17 cellular contexts compared by ENCODE assay signal in the genomic region with DNA sequence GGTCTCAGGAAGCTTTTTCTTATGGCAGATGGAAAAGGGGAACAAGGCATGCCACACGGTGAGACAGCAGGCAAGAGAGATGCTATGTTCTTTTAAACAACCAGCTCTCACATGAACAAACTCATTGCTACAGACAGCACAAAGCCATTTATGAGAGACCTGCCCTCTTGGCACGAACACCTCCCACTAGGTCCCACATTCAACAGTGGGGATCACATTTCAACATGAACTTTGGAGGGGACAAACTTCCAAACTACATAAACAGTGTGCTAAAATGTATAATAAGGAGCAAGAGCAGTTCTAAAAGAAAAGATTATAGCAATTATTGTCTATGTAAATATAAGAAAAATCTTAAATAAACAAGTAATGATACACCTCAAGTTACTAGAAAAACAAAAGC.
"Had no signal": no experiment of that assay in that cellular context is flagged by ENCODE, and none has a peak within 500 bp of the region (broad histone marks: within the 10 kb centered on the region; RNA-seq: fewer than 3 reads in every experiment).

No MANE protein-coding gene starts in this region.

- H3K27ac ChIP-seq: colonic mucosa, epithelial cell of prostate, esophagus muscularis mucosa, gastrocnemius medialis, heart right ventricle, neutrophil, spleen, thoracic aorta, transverse colon had no signal

- H3K4me1 ChIP-seq: colonic mucosa, esophagus muscularis mucosa, gastrocnemius medialis, heart right ventricle, spleen, transverse colon had no signal

- H3K9me3 Mint-ChIP-seq: stimulated activated naive CD8-positive, alpha-beta T cell treated with anti-CD3 and anti-CD28 coated beads, Interleukin-15, amount 100 ng/mL, for 72 hours had no signal

- H3K9me3 ChIP-seq: colonic mucosa, esophagus muscularis mucosa, gastrocnemius medialis, neutrophil, thoracic aorta, transverse colon had no signal

- H3K4me3 ChIP-seq: colonic mucosa, esophagus muscularis mucosa, gastrocnemius medialis, heart right ventricle, spleen, thoracic aorta, transverse colon had no signal

- H3K27ac Mint-ChIP-seq: naive thymus-derived CD4-positive, alpha-beta T cell; stimulated activated naive B cell treated with anti-CD40 and anti-IgM and Interleukin-4, amounts not matched to agents 10 μg/mL and 1 μg/mL and 100 μg/mL, for 72 hours; stimulated activated naive CD8-positive, alpha-beta T cell treated with anti-CD3 and anti-CD28 coated beads, Interleukin-15, amount 100 ng/mL, for 72 hours had no signal

- H3K27me3 Mint-ChIP-seq: naive thymus-derived CD4-positive, alpha-beta T cell; stimulated activated naive B cell treated with anti-CD40 and anti-IgM and Interleukin-4, amounts not matched to agents 10 μg/mL and 1 μg/mL and 100 μg/mL, for 72 hours; stimulated activated naive CD8-positive, alpha-beta T cell treated with anti-CD3 and anti-CD28 coated beads, Interleukin-15, amount 100 ng/mL, for 72 hours had no signal

- H3K4me1 Mint-ChIP-seq: naive thymus-derived CD4-positive, alpha-beta T cell; stimulated activated naive B cell treated with anti-CD40 and anti-IgM and Interleukin-4, amounts not matched to agents 10 μg/mL and 1 μg/mL and 100 μg/mL, for 72 hours; stimulated activated naive CD8-positive, alpha-beta T cell treated with anti-CD3 and anti-CD28 coated beads, Interleukin-15, amount 100 ng/mL, for 72 hours had no signal

- H3K36me3 ChIP-seq: colonic mucosa, esophagus muscularis mucosa, gastrocnemius medialis, heart right ventricle, neutrophil, spleen, thoracic aorta, transverse colon had no signal

- H3K27me3 ChIP-seq: colonic mucosa, esophagus muscularis mucosa, gastrocnemius medialis, heart right ventricle, neutrophil, spleen, transverse colon had no signal

- DNase-seq: colonic mucosa; effector memory CD4-positive, alpha-beta T cell; gastrocnemius medialis; heart right ventricle; islet precursor cell; mammary epithelial cell; naive thymus-derived CD4-positive, alpha-beta T cell; spleen; stimulated activated CD4-positive, alpha-beta T cell treated with anti-CD3 and anti-CD28 coated beads, Interleukin-2, amount 100 ng/mL, for 24 hours; stimulated activated CD4-positive, alpha-beta T cell treated with anti-CD3 and anti-CD28 coated beads, Interleukin-4, amount 100 ng/mL, for 4 hours; stimulated activated naive B cell treated with anti-CD40 and anti-IgM and Interleukin-4, amounts not matched to agents 10 μg/mL and 1 μg/mL and 100 μg/mL, for 72 hours; stimulated activated naive CD8-positive, alpha-beta T cell treated with anti-CD3 and anti-CD28 coated beads, Interleukin-15, amount 100 ng/mL, for 72 hours; transverse colon had no signal

- H3K4me3 Mint-ChIP-seq: naive thymus-derived CD4-positive, alpha-beta T cell; stimulated activated naive B cell treated with anti-CD40 and anti-IgM and Interleukin-4, amounts not matched to agents 10 μg/mL and 1 μg/mL and 100 μg/mL, for 72 hours; stimulated activated naive CD8-positive, alpha-beta T cell treated with anti-CD3 and anti-CD28 coated beads, Interleukin-15, amount 100 ng/mL, for 72 hours had no signal

- H3K36me3 Mint-ChIP-seq: naive thymus-derived CD4-positive, alpha-beta T cell; stimulated activated naive B cell treated with anti-CD40 and anti-IgM and Interleukin-4, amounts not matched to agents 10 μg/mL and 1 μg/mL and 100 μg/mL, for 72 hours had no signal
